In genomic region chr2:187505064-187505672, GRCh38 we compare ENCODE assay signal across 18 cellular contexts. TPM values are rescaled to one million over a fixed set of nuclear protein-coding genes. Genes with fewer than 3 reads are reported as not detected.
DNase-seq lines count a peak whose midpoint lies in the region; ATAC-seq and TF ChIP-seq lines count a peak whose summit lies in the region.
"Had no signal": no experiment of that assay in that cellular context is flagged by ENCODE, and none has a peak within 500 bp of the region (broad histone marks: within the 10 kb centered on the region; RNA-seq: fewer than 3 reads in every experiment).

No MANE protein-coding gene starts in this region.

- H3K9ac ChIP-seq in DND-41 (ENCODE audit: low read depth, low read length), result no peak overlapping the region
- H3K9ac ChIP-seq in liver (ENCODE audit: low read depth in 1 of 2, low read length in 2 of 2), result no peak overlapping the region
- H3K9ac ChIP-seq in neural progenitor cell, result no peak overlapping the region

- peak; percentile 72 for ATAC-seq in DND-41 (ENCODE audit: insufficient read depth, low read depth)
- ATAC-seq in stimulated activated naive B cell treated with anti-CD40 and anti-IgM and Interleukin-4, amounts not matched to agents 10 μg/mL and 1 μg/mL and 100 μg/mL, for 72 hours (replicated peaks), result no peak
- ATAC-seq in body of pancreas, result no peak
- ATAC-seq: GM23338 had no signal

- H4K20me1 ChIP-seq in DND-41 (ENCODE audit: insufficient read depth, low read length), result no peaks in the 10 kb centered on the region
- H4K20me1 ChIP-seq in neural progenitor cell (ENCODE audit: low read depth), result no peaks in the 10 kb centered on the region

- peaks cover 28% of the 10 kb centered on the region for H3K4me1 Mint-ChIP-seq in neural progenitor cell
- no peaks in the 10 kb centered on the region for H3K4me1 Mint-ChIP-seq in stimulated activated naive B cell treated with anti-CD40 and anti-IgM and Interleukin-4, amounts not matched to agents 10 μg/mL and 1 μg/mL and 100 μg/mL, for 72 hours
- H3K4me1 Mint-ChIP-seq: CD8-positive, alpha-beta memory T cell had no signal

- H3F3A ChIP-seq in neural progenitor cell (ENCODE audit: low read depth), result peaks cover 21% of the 10 kb centered on the region

- DNase-seq in DND-41 (no peak), UCSD-AML1 (lab: John Stamatoyannopoulos, UW; ENCODE audit: unreplicated experiment) (peak; percentile 7), neural progenitor cell (ENCODE audit: low spot score) (no peak), body of pancreas (no peak), lower leg skin (ENCODE audit: low spot score in 2 of 2) (no peak)
- DNase-seq in activated CD8-positive, alpha-beta memory T cell treated with anti-CD3 and anti-CD28 coated beads, Interleukin-2, amount 50 U/mL, for 4 hours, result no peak
- no peak for DNase-seq in stimulated activated naive B cell treated with anti-CD40 and anti-IgM and Interleukin-4, amounts not matched to agents 10 μg/mL and 1 μg/mL and 100 μg/mL, for 72 hours
- DNase-seq: C1 segment of cervical spinal cord; CD8-positive, alpha-beta memory T cell; HCEC 1CT; NCI-H1105 treated with DMSO at 0.1 percent for 48 hours; NCI-H1694; NCI-H748 treated with DMSO at 0.1 percent for 48 hours; SHP77 had no signal

- no peak for TF ChIP-seq RAD21 in liver (IDR thresholded peaks at IDR 0.05)

- H3K9me3 ChIP-seq in DND-41 (ENCODE audit: insufficient read depth, low read length, severe bottlenecking) (no peaks in the 10 kb centered on the region), liver (ENCODE audit: control insufficient read depth in 4 of 4, low read length in 3 of 4) (peaks cover 0 to 2% (median 0%) of the 10 kb centered on the region in 4 donors), neural progenitor cell (ENCODE audit: low read depth) (no peaks in the 10 kb centered on the region), body of pancreas (no peaks in the 10 kb centered on the region)

- no peak overlapping the region for H3K27ac Mint-ChIP-seq in neural progenitor cell
- no peak overlapping the region for H3K27ac Mint-ChIP-seq in stimulated activated naive B cell treated with anti-CD40 and anti-IgM and Interleukin-4, amounts not matched to agents 10 μg/mL and 1 μg/mL and 100 μg/mL, for 72 hours
- H3K27ac Mint-ChIP-seq: CD8-positive, alpha-beta memory T cell had no signal

- H3K79me2 ChIP-seq in DND-41 (ENCODE audit: insufficient read depth, low read length) (no peaks in the 10 kb centered on the region), neural progenitor cell (ENCODE audit: low read depth) (no peaks in the 10 kb centered on the region)

- TF ChIP-seq CTCF in DND-41 (IDR thresholded peaks at IDR 0.05; ENCODE audit: borderline replicate concordance, extremely low read depth, low read length, poor library complexity, severe bottlenecking) (no peak), liver (IDR thresholded peaks at IDR 0.05; ENCODE audit: low read depth, low read length, missing input control) (no peak), neural progenitor cell (IDR thresholded peaks at IDR 0.05) (no peak), body of pancreas (IDR thresholded peaks at IDR 0.05) (no peak), lower leg skin (IDR thresholded peaks at IDR 0.05) (no peak)

- H3K4me3 ChIP-seq in DND-41 (ENCODE audit: low read depth in 1 of 2, low read length in 2 of 2) (no peak overlapping the region), liver (ENCODE audit: low read depth in 1 of 3, low read length in 3 of 3) (no peak overlapping the region), neural progenitor cell (no peak overlapping the region), body of pancreas (no peak overlapping the region), lower leg skin (ENCODE audit: low read depth, poor library complexity, severe bottlenecking) (no peak overlapping the region)
- H3K4me3 ChIP-seq: GM23338 had no signal

- H3K27me3 ChIP-seq in DND-41 (ENCODE audit: insufficient read depth, low read length, poor library complexity) (no peaks in the 10 kb centered on the region), liver (ENCODE audit: control insufficient read depth in 4 of 4, insufficient read depth in 4 of 4, low read length in 3 of 4) (no peaks in the 10 kb centered on the region), neural progenitor cell (no peaks in the 10 kb centered on the region), body of pancreas (no peaks in the 10 kb centered on the region)

- TF ChIP-seq POLR2A in body of pancreas (IDR thresholded peaks at IDR 0.05) (no peak), lower leg skin (IDR thresholded peaks at IDR 0.05) (no peak)

- peaks cover 7% of the 10 kb centered on the region for H3K36me3 Mint-ChIP-seq in neural progenitor cell
- no peaks in the 10 kb centered on the region for H3K36me3 Mint-ChIP-seq in stimulated activated naive B cell treated with anti-CD40 and anti-IgM and Interleukin-4, amounts not matched to agents 10 μg/mL and 1 μg/mL and 100 μg/mL, for 72 hours
- H3K36me3 Mint-ChIP-seq: CD8-positive, alpha-beta memory T cell had no signal

- H3K4me1 ChIP-seq in DND-41 (ENCODE audit: insufficient read depth, low read length) (peaks cover 15% of the 10 kb centered on the region), liver (ENCODE audit: control insufficient read depth in 4 of 4, insufficient read depth in 4 of 4, low read length in 3 of 4) (peaks cover 0 to 12% (median 5%) of the 10 kb centered on the region in 4 donors), neural progenitor cell (peaks cover 33% of the 10 kb centered on the region), body of pancreas (no peaks in the 10 kb centered on the region)

- peaks cover 30% of the 10 kb centered on the region for H3K9me3 Mint-ChIP-seq in neural progenitor cell
- H3K9me3 Mint-ChIP-seq in stimulated activated naive B cell treated with anti-CD40 and anti-IgM and Interleukin-4, amounts not matched to agents 10 μg/mL and 1 μg/mL and 100 μg/mL, for 72 hours, result no peaks in the 10 kb centered on the region

- no peak overlapping the region for H3K4me2 ChIP-seq in DND-41 (ENCODE audit: insufficient read depth, low read length)
- no peak overlapping the region for H3K4me2 ChIP-seq in neural progenitor cell
- H3K4me2 ChIP-seq: GM23338 had no signal

- H2AFZ ChIP-seq in DND-41 (ENCODE audit: low read depth, low read length) (no peak overlapping the region), neural progenitor cell (replicated peaks) (peak overlapping the region; percentile 12)
- H2AFZ ChIP-seq: GM23338 had no signal

- H3K27me3 Mint-ChIP-seq in neural progenitor cell (ENCODE audit: insufficient read depth, low read depth), result no peaks in the 10 kb centered on the region
- H3K27me3 Mint-ChIP-seq in stimulated activated naive B cell treated with anti-CD40 and anti-IgM and Interleukin-4, amounts not matched to agents 10 μg/mL and 1 μg/mL and 100 μg/mL, for 72 hours, result no peaks in the 10 kb centered on the region
- H3K27me3 Mint-ChIP-seq: CD8-positive, alpha-beta memory T cell had no signal

- H3K27ac ChIP-seq in DND-41 (ENCODE audit: low read length), result no peak overlapping the region
- no peak overlapping the region for H3K27ac ChIP-seq in liver (ENCODE audit: low read depth in 1 of 2, low read length in 2 of 2)
- peak overlapping the region; percentile 18 for H3K27ac ChIP-seq in neural progenitor cell
- no peak overlapping the region for H3K27ac ChIP-seq in body of pancreas
- H3K27ac ChIP-seq: HL-60 had no signal

- WGBS in liver, result 72% methylated on average over 3 of the region's 3 CpGs
- WGBS in body of pancreas, 2 donors, result 59 to 67% methylated on average over 3 of the region's 3 CpGs
- WGBS in lower leg skin, 2 donors, result 68 to 69% methylated on average over 3 of the region's 3 CpGs

- no peaks in the 10 kb centered on the region for H3K36me3 ChIP-seq in DND-41 (ENCODE audit: insufficient read depth, low read length)
- peaks cover 0 to 3% (median 0%) of the 10 kb centered on the region in 4 donors for H3K36me3 ChIP-seq in liver (ENCODE audit: control insufficient read depth in 4 of 4, insufficient read depth in 3 of 4, low read depth in 1 of 4, low read length in 3 of 4)
- no peaks in the 10 kb centered on the region for H3K36me3 ChIP-seq in neural progenitor cell
- no peaks in the 10 kb centered on the region for H3K36me3 ChIP-seq in body of pancreas (replicated peaks in 1 of 2; ENCODE audit: insufficient read depth in 1 of 2, low read depth in 2 of 2)

- no peak overlapping the region for H3K4me3 Mint-ChIP-seq in neural progenitor cell
- H3K4me3 Mint-ChIP-seq in stimulated activated naive B cell treated with anti-CD40 and anti-IgM and Interleukin-4, amounts not matched to agents 10 μg/mL and 1 μg/mL and 100 μg/mL, for 72 hours, result no peak overlapping the region
- H3K4me3 Mint-ChIP-seq: CD8-positive, alpha-beta memory T cell; GM23338 had no signal

- intact Hi-C loops in body of pancreas (cut with DNase I), result no loop called here
- intact Hi-C loops in lower leg skin (cut with DNase I; ENCODE audit: low total_unique reads), result no loop called here

TF ChIP-seq in liver, 16 proteins besides CTCF, POLR2A, EP300 and RAD21 (continues in another document):
- TF ChIP-seq ATF3 (IDR thresholded peaks at IDR 0.05) (no peak), HNF4A (conservative IDR thresholded peaks at IDR 0.05) (peak; percentile 31 to 47), NR2F2 (IDR thresholded peaks at IDR 0.05) (no peak), RXRA (IDR thresholded peaks at IDR 0.05) (no peak)

RNA-seq across cellular contexts. Expression of gene TFPI, which starts 49.1 kb away (rescaled TPM):
- 100 to 1,000 TPM; 109 to 152 TPM for total RNA-seq in liver
- 100 to 1,000 TPM in 1 of 2 donors, 10 to 100 TPM in 1; 55.8 to 211 TPM for polyA plus RNA-seq in liver
- 12.9 and 16.6 TPM in 2 replicates for total RNA-seq in neural progenitor cell (ENCODE audit: low replicate concordance)
- 10 to 100 TPM; 21.1 to 54.2 TPM for total RNA-seq in body of pancreas
- total RNA-seq in lower leg skin, result 10 to 100 TPM; 15.6 to 28.4 (median 16.0) TPM
- total RNA-seq: CD8-positive, alpha-beta memory T cell; OCI-LY7 had no signal
- polyA plus RNA-seq: CD8-positive, alpha-beta memory T cell had no signal

RNA-seq across cellular contexts. Expression of gene CALCRL, which starts 57.1 kb away (rescaled TPM):
- total RNA-seq in liver (10 to 100 TPM; 10.5 to 14.8 TPM), neural progenitor cell (ENCODE audit: low replicate concordance) (1.3 and 4.8 TPM in 2 replicates), body of pancreas (10 to 100 TPM; 11.4 to 14.8 TPM), lower leg skin (10 to 100 TPM in 3 of 4 donors, 1 to 10 TPM in 1; 9.6 to 20.1 (median 18.1) TPM)
- 1 to 10 TPM; 4.1 to 8.4 TPM for polyA plus RNA-seq in liver
- total RNA-seq: CD8-positive, alpha-beta memory T cell; OCI-LY7 had no signal
